ENCODE assay signal across 14 cellular contexts in genomic region chr5:142446131-142446959, GRCh38.
DNase-seq lines count a peak whose midpoint lies in the region; ATAC-seq and TF ChIP-seq lines count a peak whose summit lies in the region.
"Had no signal": no experiment of that assay in that cellular context is flagged by ENCODE, and none has a peak within 500 bp of the region (broad histone marks: within the 10 kb centered on the region; RNA-seq: fewer than 3 reads in every experiment).

No MANE protein-coding gene starts in this region.

- no peak overlapping the region for H3K23ac ChIP-seq in trophoblast cell (ENCODE audit: low read length)

- no peak overlapping the region for H3K14ac ChIP-seq in trophoblast cell (ENCODE audit: low read length)

- H4K20me1 ChIP-seq in GM23248 (ENCODE audit: insufficient read depth) (no peaks in the 10 kb centered on the region), OCI-LY7 (ENCODE audit: insufficient read depth, low read length) (no peaks in the 10 kb centered on the region)

- in situ Hi-C loops in GM23248 (cut with MboI), result no loop called here

- H3K4me3 ChIP-seq in GM23248 (0 out of 2 replicates have a peak overlapping the region, but pooled peaks have one; percentile 17), trophoblast cell (ENCODE audit: low read depth, low read length) (no peak overlapping the region), OCI-LY7 (ENCODE audit: low read depth, low read length, poor library complexity, severe bottlenecking) (no peak overlapping the region)
- H3K4me3 ChIP-seq: suprapubic skin had no signal

- no peak overlapping the region for H4K91ac ChIP-seq in trophoblast cell (ENCODE audit: low read depth, low read length)

- H3K4me2 ChIP-seq in GM23248 (ENCODE audit: unreplicated experiment) (peak overlapping the region; percentile 69), trophoblast cell (ENCODE audit: low read length) (no peak overlapping the region), OCI-LY7 (ENCODE audit: low read length) (no peak overlapping the region)

- H3K79me1 ChIP-seq in trophoblast cell (ENCODE audit: low read length), result no peaks in the 10 kb centered on the region

- H2BK120ac ChIP-seq in trophoblast cell (ENCODE audit: insufficient read depth, low read length, poor library complexity), result no peak overlapping the region

- H3K4me1 ChIP-seq in GM23248 (ENCODE audit: insufficient read depth) (peaks cover 26% of the 10 kb centered on the region), foreskin keratinocyte (peaks cover 15% of the 10 kb centered on the region), trophoblast cell (ENCODE audit: control insufficient read depth in 1 of 2, insufficient read depth in 2 of 2, low read length in 2 of 2) (peaks cover 0 to 3% of the 10 kb centered on the region in 2 experiments), OCI-LY7 (ENCODE audit: insufficient read depth, low read length, poor library complexity, severe bottlenecking) (no peaks in the 10 kb centered on the region)
- H3K4me1 ChIP-seq: suprapubic skin had no signal

- H3K79me2 ChIP-seq in GM23248 (ENCODE audit: insufficient read depth) (no peaks in the 10 kb centered on the region), trophoblast cell (ENCODE audit: control insufficient read depth, insufficient read depth, low read length, poor library complexity) (no peaks in the 10 kb centered on the region), OCI-LY7 (ENCODE audit: insufficient read depth, low read depth, low read length) (no peaks in the 10 kb centered on the region)

- H3F3A ChIP-seq in GM23248 (ENCODE audit: insufficient read depth), result peaks cover 16% of the 10 kb centered on the region

- H3K9me2 ChIP-seq in GM23248 (ENCODE audit: insufficient read depth) (no peaks in the 10 kb centered on the region), OCI-LY7 (ENCODE audit: insufficient read depth, low read length) (no peaks in the 10 kb centered on the region)

- H3K4ac ChIP-seq in trophoblast cell (ENCODE audit: low read depth, low read length), result no peak overlapping the region

- peaks cover 2% of the 10 kb centered on the region for H3K9me3 ChIP-seq in GM23248 (ENCODE audit: low read depth)
- H3K9me3 ChIP-seq in trophoblast cell (ENCODE audit: insufficient read depth, low read depth, low read length), result peaks cover 1% of the 10 kb centered on the region
- H3K9me3 ChIP-seq in OCI-LY7 (ENCODE audit: low read length), result no peaks in the 10 kb centered on the region
- H3K9me3 ChIP-seq: suprapubic skin had no signal

- H2AK5ac ChIP-seq in trophoblast cell (ENCODE audit: low read length), result no peak overlapping the region

- POLR2A ChIA-PET in OCI-LY7 (lab: Charles Lee), result no interaction called here

- H3K27ac ChIP-seq in GM23248 (peak overlapping the region; percentile 89), foreskin keratinocyte (no peak overlapping the region), trophoblast cell (ENCODE audit: low read depth, low read length) (peak overlapping the region; percentile 26), OCI-LY7 (ENCODE audit: low read depth, low read length, poor library complexity, severe bottlenecking) (no peak overlapping the region)
- H3K27ac ChIP-seq: suprapubic skin had no signal

- CTCF ChIA-PET in OCI-LY7 (lab: Charles Lee; ENCODE audit: unreplicated experiment), result no interaction called here

- BruUV-seq in OCI-LY7 (replicated peaks; lab: Mats Ljungman, UMichigan), result no TSS peak

- peak; percentile 25 for ATAC-seq in foreskin keratinocyte
- ATAC-seq in HG03280 (IDR thresholded peaks at IDR 0.05; ENCODE audit: unreplicated experiment), result no peak
- ATAC-seq in HG02571 (IDR thresholded peaks at IDR 0.05; ENCODE audit: unreplicated experiment), result no peak

- DNase-seq in GM23248, result peak; percentile 54
- peak; percentile 92 for DNase-seq in SW480 (ENCODE audit: low spot score)
- peak; percentile 13 to 50 for DNase-seq in foreskin keratinocyte
- peak; percentile 9 to 67 for DNase-seq in trophoblast cell
- DNase-seq in OCI-LY7 (ENCODE audit: low spot score), result no peak
- no peak for DNase-seq in NCI-H2029 treated with DMSO at 0.1 percent for 48 hours (lab: John Stamatoyannopoulos, UW)
- DNase-seq: activated CD4-positive, alpha-beta T cell treated with anti-CD3 and anti-CD28 coated beads, Interleukin-2, amount 50 U/mL, for 4 hours; caudate nucleus; DMS153; Kasumi-1; stimulated activated CD4-positive, alpha-beta T cell treated with anti-CD3 and anti-CD28 coated beads, Interleukin-12 subunit alpha, Interleukin-12 subunit beta, amount 100 ng/mL, for 4 hours had no signal

- intact Hi-C loops in OCI-LY7 (cut with micrococcal nuclease; ENCODE audit: unreplicated experiment), result no loop called here

- H2BK12ac ChIP-seq in trophoblast cell (ENCODE audit: low read length), result no peak overlapping the region

- H2AFZ ChIP-seq in GM23248 (peak overlapping the region; percentile 70), trophoblast cell (ENCODE audit: insufficient read depth, low read length, poor library complexity) (no peak overlapping the region), OCI-LY7 (ENCODE audit: low read length) (no peak overlapping the region)

- H4K12ac ChIP-seq in trophoblast cell (ENCODE audit: low read depth, low read length), result no peak overlapping the region

- TF ChIP-seq CTCF in foreskin keratinocyte (conservative IDR thresholded peaks at IDR 0.05), result no peak
- no peak for TF ChIP-seq CTCF in OCI-LY7 (conservative IDR thresholded peaks at IDR 0.05; ENCODE audit: low read length)

- H4K8ac ChIP-seq in trophoblast cell (ENCODE audit: low read depth, low read length), result no peak overlapping the region

- H3K27me3 ChIP-seq in GM23248 (replicated peaks; ENCODE audit: insufficient read depth), result no peaks in the 10 kb centered on the region
- H3K27me3 ChIP-seq in foreskin keratinocyte, result no peaks in the 10 kb centered on the region
- H3K27me3 ChIP-seq in trophoblast cell (ENCODE audit: insufficient read depth, low read length), result no peaks in the 10 kb centered on the region
- H3K27me3 ChIP-seq: suprapubic skin had no signal

- H3K9ac ChIP-seq in GM23248 (peak overlapping the region; percentile 62), trophoblast cell (ENCODE audit: low read length) (no peak overlapping the region)

- WGBS in GM23248 (ENCODE audit: low coverage in 1 of 2, low lambda C conversion rate in 2 of 2, missing lambda C conversion rate in 2 of 2), 2 experiments, result 46 to 49% methylated on average over 5 of the region's 5 CpGs
- WGBS in trophoblast cell (ENCODE audit: extremely low coverage, insufficient coverage, insufficient read length), result 100% methylated on average over 1 of the region's 5 CpGs

- H3K36me3 ChIP-seq in GM23248 (ENCODE audit: low read depth), result no peaks in the 10 kb centered on the region
- H3K36me3 ChIP-seq in trophoblast cell (ENCODE audit: control insufficient read depth in 1 of 2, insufficient read depth in 2 of 2, low read length in 2 of 2), result no peaks in the 10 kb centered on the region
- H3K36me3 ChIP-seq in OCI-LY7 (ENCODE audit: insufficient read depth, low read length), result no peaks in the 10 kb centered on the region
- H3K36me3 ChIP-seq: suprapubic skin had no signal

- no peak overlapping the region for H3K18ac ChIP-seq in trophoblast cell (ENCODE audit: low read length)

- H2BK5ac ChIP-seq in trophoblast cell (ENCODE audit: low read depth, low read length, poor library complexity), result no peak overlapping the region

Comparison
In these comparisons a context has a peak if more than half of its experiments do, and no peak if none do; other contexts are left out.
1. DNase-seq: peak in GM23248 (single experiment), SW480 (single experiment), foreskin keratinocyte (2 of 2) and trophoblast cell (2 of 2); none in OCI-LY7 (single experiment) and NCI-H2029 treated with DMSO at 0.1 percent for 48 hours (single experiment).
2. H3K27ac ChIP-seq: peak in GM23248 (single experiment) and trophoblast cell (single experiment); none in foreskin keratinocyte (single experiment) and OCI-LY7 (single experiment).